ENCODE assay signal across 17 cellular contexts in genomic region chr5:5293029-5293428, GRCh38.
DNase-seq lines count a peak whose midpoint lies in the region; ATAC-seq and TF ChIP-seq lines count a peak whose summit lies in the region.
"Had no signal": no experiment of that assay in that cellular context is flagged by ENCODE, and none has a peak within 500 bp of the region (broad histone marks: within the 10 kb centered on the region; RNA-seq: fewer than 3 reads in every experiment).

No MANE protein-coding gene starts in this region.

- CTCF ChIA-PET in activated CD8-positive, alpha-beta T cell treated with anti-CD3 and anti-CD28 coated beads, Interleukin-2, amount 10 ng/mL, durations not matched to agents 7 days and 5 days (lab: Charles Lee), result no interaction called here

- no peak overlapping the region for H3K4me3 ChIP-seq in ascending aorta
- H3K4me3 ChIP-seq: GM23248, SJSA1 had no signal

- no peaks in the 10 kb centered on the region for H3K4me1 ChIP-seq in ascending aorta

- no peak overlapping the region for H3K27ac ChIP-seq in ascending aorta
- H3K27ac ChIP-seq: GM23248, SJSA1 had no signal

- H3K27ac Mint-ChIP-seq in HFFc6, result no peak overlapping the region
- no peak overlapping the region for H3K27ac Mint-ChIP-seq in activated CD8-positive, alpha-beta T cell treated with anti-CD3 and anti-CD28 coated beads, Interleukin-2, amount 10 ng/mL, durations not matched to agents 7 days and 5 days
- H3K27ac Mint-ChIP-seq: B cell; CD4-positive, alpha-beta memory T cell had no signal

- intact Hi-C loops in ascending aorta (cut with DNase I), result no loop called here

- H3K9me3 Mint-ChIP-seq in HFFc6, result peaks cover 4% of the 10 kb centered on the region; the same call in 1 of the 2 replicates
- peaks cover 8% of the 10 kb centered on the region for H3K9me3 Mint-ChIP-seq in activated CD8-positive, alpha-beta T cell treated with anti-CD3 and anti-CD28 coated beads, Interleukin-2, amount 10 ng/mL, durations not matched to agents 7 days and 5 days (ENCODE audit: insufficient read depth)

- H3K4me3 Mint-ChIP-seq in HFFc6, result no peak overlapping the region
- H3K4me3 Mint-ChIP-seq in activated CD8-positive, alpha-beta T cell treated with anti-CD3 and anti-CD28 coated beads, Interleukin-2, amount 10 ng/mL, durations not matched to agents 7 days and 5 days, result no peak overlapping the region
- H3K4me3 Mint-ChIP-seq: B cell; CD4-positive, alpha-beta memory T cell had no signal

- H3K27me3 Mint-ChIP-seq in HFFc6 (ENCODE audit: insufficient read depth), result peaks cover 8% of the 10 kb centered on the region
- H3K27me3 Mint-ChIP-seq in activated CD8-positive, alpha-beta T cell treated with anti-CD3 and anti-CD28 coated beads, Interleukin-2, amount 10 ng/mL, durations not matched to agents 7 days and 5 days (ENCODE audit: low read depth), result no peaks in the 10 kb centered on the region
- H3K27me3 Mint-ChIP-seq: CD4-positive, alpha-beta memory T cell had no signal

- TF ChIP-seq CTCF in HFFc6 (IDR thresholded peaks at IDR 0.05) (peak; percentile 26; the same call in 1 of the 2 replicates), ascending aorta (IDR thresholded peaks at IDR 0.05) (no peak)

- H3K36me3 ChIP-seq in ascending aorta, result no peaks in the 10 kb centered on the region
- H3K36me3 ChIP-seq: SJSA1 had no signal

- no peaks in the 10 kb centered on the region for H3K36me3 Mint-ChIP-seq in HFFc6 (ENCODE audit: low read depth)
- no peaks in the 10 kb centered on the region for H3K36me3 Mint-ChIP-seq in activated CD8-positive, alpha-beta T cell treated with anti-CD3 and anti-CD28 coated beads, Interleukin-2, amount 10 ng/mL, durations not matched to agents 7 days and 5 days (ENCODE audit: low read depth)
- H3K36me3 Mint-ChIP-seq: CD4-positive, alpha-beta memory T cell had no signal

- H3K4me1 Mint-ChIP-seq in HFFc6 (ENCODE audit: low read depth), result peaks cover 27% of the 10 kb centered on the region
- no peaks in the 10 kb centered on the region for H3K4me1 Mint-ChIP-seq in activated CD8-positive, alpha-beta T cell treated with anti-CD3 and anti-CD28 coated beads, Interleukin-2, amount 10 ng/mL, durations not matched to agents 7 days and 5 days (ENCODE audit: low read depth)
- H3K4me1 Mint-ChIP-seq: B cell; CD4-positive, alpha-beta memory T cell had no signal

- H3K9me3 ChIP-seq in ascending aorta, result no peaks in the 10 kb centered on the region
- H3K9me3 ChIP-seq: SJSA1 had no signal

- no peak for ATAC-seq in activated CD8-positive, alpha-beta T cell treated with anti-CD3 and anti-CD28 coated beads, Interleukin-2, amount 10 ng/mL, durations not matched to agents 7 days and 5 days

- POLR2A ChIA-PET in activated CD8-positive, alpha-beta T cell treated with anti-CD3 and anti-CD28 coated beads, Interleukin-2, amount 10 ng/mL, durations not matched to agents 7 days and 5 days (lab: Charles Lee), result no interaction called here

- no peaks in the 10 kb centered on the region for H3K27me3 ChIP-seq in ascending aorta
- H3K27me3 ChIP-seq: SJSA1 had no signal

- DNase-seq in ELR (ENCODE audit: low read depth) (peak; percentile 15), HFFc6 (no peak), RPMI8226 (peak; percentile 12), iPS-NIHi11 (ENCODE audit: low spot score) (peak; percentile 33), UCSD-AML1 (lab: John Stamatoyannopoulos, UW; ENCODE audit: unreplicated experiment) (no peak), ascending aorta (ENCODE audit: low spot score in 2 of 2) (no peak)
- no peak for DNase-seq in activated CD8-positive, alpha-beta T cell treated with anti-CD3 and anti-CD28 coated beads, Interleukin-2, amount 10 ng/mL, durations not matched to agents 7 days and 5 days
- no peak for DNase-seq in stimulated activated CD4-positive, alpha-beta T cell treated with anti-CD3 and anti-CD28 coated beads, Interleukin-2, amount 100 ng/mL, for 48 hours
- DNase-seq: CD4-positive, alpha-beta memory T cell; DND-41; GM23248; NCI-H1417; NCI-H2029; NCI-H2171 treated with DMSO at 0.1 percent for 48 hours; OCI-M1 had no signal

Comparison
In these comparisons a context has a peak if more than half of its experiments do, and no peak if none do; other contexts are left out.
1. DNase-seq: peak in ELR (single experiment), RPMI8226 (single experiment) and iPS-NIHi11 (single experiment); none in HFFc6 (single experiment), activated CD8-positive, alpha-beta T cell treated with anti-CD3 and anti-CD28 coated beads, Interleukin-2, amount 10 ng/mL, durations not matched to agents 7 days and 5 days (single experiment), stimulated activated CD4-positive, alpha-beta T cell treated with anti-CD3 and anti-CD28 coated beads, Interleukin-2, amount 100 ng/mL, for 48 hours (0 of 2), UCSD-AML1 (single experiment) and ascending aorta (0 of 2).